20 cellular contexts compared by ENCODE assay signal in the genomic region with DNA sequence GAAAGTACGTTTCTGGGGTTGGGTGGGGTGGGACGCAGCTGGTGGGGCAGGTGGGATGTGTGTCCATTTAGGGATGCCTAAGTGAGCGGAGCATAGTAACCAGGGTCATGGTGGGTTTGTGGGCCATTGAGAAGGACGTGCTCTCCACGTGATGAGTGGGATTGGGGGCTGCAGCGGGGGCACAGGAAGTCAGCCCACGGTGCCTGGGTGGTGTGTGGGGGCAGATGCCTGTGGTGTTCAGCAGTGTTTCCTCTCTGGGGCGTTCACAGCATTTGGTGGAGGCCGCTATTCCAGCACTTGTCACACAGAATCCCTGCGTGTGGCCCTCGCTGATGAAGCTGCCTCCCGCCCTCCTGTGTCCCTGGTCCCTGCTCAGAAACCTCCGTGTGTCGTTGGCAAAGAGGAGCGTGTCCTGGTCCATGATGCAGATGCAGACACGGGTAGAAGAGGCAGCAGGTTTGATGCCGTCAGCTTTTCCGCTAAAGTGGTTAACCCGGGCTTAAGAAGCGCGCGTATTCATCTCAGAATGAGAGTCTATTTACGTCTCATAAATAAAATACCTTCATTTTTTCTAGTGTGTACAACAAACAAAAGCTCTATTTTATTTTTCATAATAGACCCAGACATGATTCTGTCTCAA.
A peak's percentile ranks its signal among the peaks of the same experiment; 100 is the strongest.
DNase-seq lines count a peak whose midpoint lies in the region; ATAC-seq and TF ChIP-seq lines count a peak whose summit lies in the region.
"Had no signal": no experiment of that assay in that cellular context is flagged by ENCODE, and none has a peak within 500 bp of the region (broad histone marks: within the 10 kb centered on the region; RNA-seq: fewer than 3 reads in every experiment).

No MANE protein-coding gene starts in this region.

- peak overlapping the region in 4 of 11 experiments; percentile 50 to 69 (median 58); a peak in 8 of 22 replicates for H3K27ac ChIP-seq in BLaER1 treated with 17β-estradiol and CSF1 and Interleukin-3, amounts not matched to agents 10 nM and 100 nM
- H3K27ac ChIP-seq in neural progenitor cell: no peak overlapping the region
- H3K27ac ChIP-seq: GM23248 had no signal

- H3K9me3 Mint-ChIP-seq in IgD-negative memory B cell (peaks cover 0 to 2% (median 0%) of the 10 kb centered on the region in 3 donors), neural progenitor cell (no peaks in the 10 kb centered on the region), T-cell (no peaks in the 10 kb centered on the region)
- H3K9me3 Mint-ChIP-seq in activated CD8-positive, alpha-beta T cell treated with anti-CD3 and anti-CD28 coated beads for 36 hours: no peaks in the 10 kb centered on the region
- H3K9me3 Mint-ChIP-seq: CD4-positive, alpha-beta T cell had no signal

- no peaks in the 10 kb centered on the region for H4K20me1 ChIP-seq in BLaER1 treated with 17β-estradiol and CSF1 and Interleukin-3, amounts not matched to agents 10 nM and 100 nM
- H4K20me1 ChIP-seq in neural progenitor cell (ENCODE audit: low read depth): no peaks in the 10 kb centered on the region

- no peaks in the 10 kb centered on the region for H3K79me2 ChIP-seq in neural progenitor cell (ENCODE audit: low read depth)

- no peaks in the 10 kb centered on the region for H3K36me3 Mint-ChIP-seq in IgD-negative memory B cell
- H3K36me3 Mint-ChIP-seq in activated CD8-positive, alpha-beta T cell treated with anti-CD3 and anti-CD28 coated beads for 36 hours (ENCODE audit: low read depth): no peaks in the 10 kb centered on the region
- no peaks in the 10 kb centered on the region for H3K36me3 Mint-ChIP-seq in neural progenitor cell
- H3K36me3 Mint-ChIP-seq in T-cell: no peaks in the 10 kb centered on the region

- H3K36me3 ChIP-seq in BLaER1 treated with 17β-estradiol and CSF1 and Interleukin-3, amounts not matched to agents 10 nM and 100 nM: no peaks in the 10 kb centered on the region
- no peaks in the 10 kb centered on the region for H3K36me3 ChIP-seq in neural progenitor cell

- peak overlapping the region in 4 of 11 experiments; percentile 27 to 55 (median 44); a peak in 7 of 22 replicates for H3K9ac ChIP-seq in BLaER1 treated with 17β-estradiol and CSF1 and Interleukin-3, amounts not matched to agents 10 nM and 100 nM
- no peak overlapping the region for H3K9ac ChIP-seq in neural progenitor cell
- H3K9ac ChIP-seq: GM23248, SK-N-SH had no signal

- peaks cover 0 to 17% (median 15%) of the 10 kb centered on the region in 11 experiments; a peak in 15 of 22 replicates for H3K9me3 ChIP-seq in BLaER1 treated with 17β-estradiol and CSF1 and Interleukin-3, amounts not matched to agents 10 nM and 100 nM (replicated peaks in 1 of 11)
- no peaks in the 10 kb centered on the region for H3K9me3 ChIP-seq in neural progenitor cell (ENCODE audit: low read depth)
- H3K9me3 ChIP-seq: SK-N-SH had no signal

- peaks cover 0 to 41% (median 0%) of the 10 kb centered on the region in 11 experiments; a peak in 6 of 22 replicates for H3K27me3 ChIP-seq in BLaER1 treated with 17β-estradiol and CSF1 and Interleukin-3, amounts not matched to agents 10 nM and 100 nM
- H3K27me3 ChIP-seq in neural progenitor cell: no peaks in the 10 kb centered on the region

- H2AFZ ChIP-seq in neural progenitor cell (replicated peaks): no peak overlapping the region
- H2AFZ ChIP-seq: GM23248 had no signal

- DNase-seq in activated CD8-positive, alpha-beta T cell treated with anti-CD3 and anti-CD28 coated beads for 36 hours: peak; percentile 21
- DNase-seq in neural progenitor cell (ENCODE audit: low spot score): no peak
- DNase-seq in T-cell: no peak
- DNase-seq in left colon: no peak
- DNase-seq: ACHN; AML-193; Calu3; CD4-positive, alpha-beta T cell; GM23248; HCEC 1CT; KBM-7; NCI-H1436; NCI-H2029; NCI-H2227 treated with DMSO at 0.1 percent for 48 hours; NCI-H524 treated with DMSO at 0.1 percent for 48 hours; SHP77; SK-N-SH had no signal

- peaks cover 11 to 30% (median 25%) of the 10 kb centered on the region in 3 donors for H3K4me1 Mint-ChIP-seq in IgD-negative memory B cell
- H3K4me1 Mint-ChIP-seq in activated CD8-positive, alpha-beta T cell treated with anti-CD3 and anti-CD28 coated beads for 36 hours (ENCODE audit: low read depth): peaks cover 1% of the 10 kb centered on the region
- peaks cover 24% of the 10 kb centered on the region for H3K4me1 Mint-ChIP-seq in neural progenitor cell
- no peaks in the 10 kb centered on the region for H3K4me1 Mint-ChIP-seq in T-cell

- POLR2A ChIA-PET in activated CD8-positive, alpha-beta T cell treated with anti-CD3 and anti-CD28 coated beads for 36 hours (lab: Charles Lee): no interaction called here
- POLR2A ChIA-PET in T-cell (lab: Charles Lee): no interaction called here

- no peaks in the 10 kb centered on the region for H3F3A ChIP-seq in neural progenitor cell (ENCODE audit: low read depth)

- peaks cover 37 to 78% (median 76%) of the 10 kb centered on the region in 10 experiments for H3K4me1 ChIP-seq in BLaER1 treated with 17β-estradiol and CSF1 and Interleukin-3, amounts not matched to agents 10 nM and 100 nM
- peaks cover 14% of the 10 kb centered on the region for H3K4me1 ChIP-seq in neural progenitor cell

- TF ChIP-seq CTCF in activated CD8-positive, alpha-beta T cell treated with anti-CD3 and anti-CD28 coated beads for 36 hours (IDR thresholded peaks at IDR 0.05): no peak
- no peak for TF ChIP-seq CTCF in neural progenitor cell (IDR thresholded peaks at IDR 0.05)

- peaks cover 11% of the 10 kb centered on the region for H3K27me3 Mint-ChIP-seq in IgD-negative memory B cell
- H3K27me3 Mint-ChIP-seq in activated CD8-positive, alpha-beta T cell treated with anti-CD3 and anti-CD28 coated beads for 36 hours: peaks cover 3% of the 10 kb centered on the region
- peaks cover 5% of the 10 kb centered on the region for H3K27me3 Mint-ChIP-seq in neural progenitor cell (ENCODE audit: insufficient read depth, low read depth)
- H3K27me3 Mint-ChIP-seq in T-cell: peaks cover 8% of the 10 kb centered on the region in 2 donors

- CTCF ChIA-PET in activated CD8-positive, alpha-beta T cell treated with anti-CD3 and anti-CD28 coated beads for 36 hours (lab: Charles Lee): no interaction called here
- CTCF ChIA-PET in T-cell (lab: Charles Lee): no interaction called here

- intact Hi-C loops in activated CD8-positive, alpha-beta T cell treated with anti-CD3 and anti-CD28 coated beads for 36 hours (cut with micrococcal nuclease): no loop called here
- intact Hi-C loops in left colon (cut with DNase I, micrococcal nuclease): no loop called here

- H3K4me3 ChIP-seq in BLaER1 treated with 17β-estradiol and CSF1 and Interleukin-3, amounts not matched to agents 10 nM and 100 nM: no peak overlapping the region
- no peak overlapping the region for H3K4me3 ChIP-seq in neural progenitor cell
- H3K4me3 ChIP-seq: GM23248 had no signal

- H3K27ac Mint-ChIP-seq in IgD-negative memory B cell (no peak overlapping the region), neural progenitor cell (peak overlapping the region; percentile 54), T-cell (no peak overlapping the region)
- no peak overlapping the region for H3K27ac Mint-ChIP-seq in activated CD8-positive, alpha-beta T cell treated with anti-CD3 and anti-CD28 coated beads for 36 hours
- H3K27ac Mint-ChIP-seq: CD4-positive, alpha-beta T cell had no signal

- peak overlapping the region in 3 of 4 donors; percentile 38 to 68 (median 43) for H3K4me3 Mint-ChIP-seq in IgD-negative memory B cell
- no peak overlapping the region for H3K4me3 Mint-ChIP-seq in activated CD8-positive, alpha-beta T cell treated with anti-CD3 and anti-CD28 coated beads for 36 hours
- no peak overlapping the region for H3K4me3 Mint-ChIP-seq in neural progenitor cell
- no peak overlapping the region for H3K4me3 Mint-ChIP-seq in T-cell
- H3K4me3 Mint-ChIP-seq: CD4-positive, alpha-beta T cell had no signal

- ATAC-seq in activated CD8-positive, alpha-beta T cell treated with anti-CD3 and anti-CD28 coated beads for 36 hours: peak; percentile 37
- no peak for ATAC-seq in HG02981 (IDR thresholded peaks at IDR 0.05; ENCODE audit: unreplicated experiment)
- no peak for ATAC-seq in T-cell (replicated peaks in 1 of 4)
- no peak for ATAC-seq in left colon

- peak overlapping the region; percentile 42 to 92 (median 81); a peak in 21 of 22 replicates for H3K4me2 ChIP-seq in BLaER1 treated with 17β-estradiol and CSF1 and Interleukin-3, amounts not matched to agents 10 nM and 100 nM
- H3K4me2 ChIP-seq in neural progenitor cell: no peak overlapping the region
- H3K4me2 ChIP-seq: SK-N-SH had no signal

Comparison
In these comparisons a context has a peak if more than half of its experiments do, and no peak if none do; other contexts are left out.
1. H3K4me3 Mint-ChIP-seq: peak in IgD-negative memory B cell (3 of 4); none in activated CD8-positive, alpha-beta T cell treated with anti-CD3 and anti-CD28 coated beads for 36 hours (single experiment), neural progenitor cell (single experiment) and T-cell (0 of 3).